In the genomic region with DNA sequence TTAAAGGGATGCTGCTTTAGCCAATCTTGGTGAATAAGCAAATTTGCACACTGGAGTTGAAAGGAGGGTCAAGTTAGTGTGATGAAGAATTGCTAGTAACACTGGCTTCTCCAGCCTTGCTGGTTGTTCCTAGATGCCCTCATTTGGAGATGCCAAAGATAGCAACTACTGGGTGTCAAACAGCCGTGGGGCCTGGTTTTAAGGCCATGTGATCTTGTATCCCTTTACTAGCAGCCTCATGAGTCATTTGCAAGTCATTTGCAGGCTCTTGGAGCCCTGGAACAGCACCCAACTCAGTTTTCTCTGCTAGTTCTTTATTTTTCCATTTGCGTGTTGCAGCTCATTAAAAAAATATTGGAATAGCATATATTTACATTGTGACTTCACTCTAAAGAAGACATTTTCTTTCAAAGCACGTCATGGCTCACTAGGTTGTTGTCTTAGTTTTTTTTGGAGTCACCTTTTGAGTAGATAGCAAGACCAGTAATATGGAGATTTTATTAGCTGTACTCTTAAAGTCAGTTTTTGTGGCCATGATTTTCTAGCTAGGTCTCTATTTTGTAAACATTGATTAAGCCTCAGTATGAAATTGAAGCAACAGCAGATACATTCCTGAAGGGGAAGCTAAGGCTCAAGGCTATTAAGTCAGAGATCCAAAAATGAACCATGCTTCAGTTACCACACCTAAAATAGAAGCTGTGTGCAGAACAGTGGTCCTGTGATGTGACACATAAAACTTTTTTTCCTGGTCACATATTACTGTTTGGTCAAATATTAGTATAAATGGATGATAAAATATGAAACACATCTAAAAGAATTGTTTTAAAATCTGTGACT, we compare ENCODE assay signal across 8 cellular contexts. TPM values are rescaled to one million over a fixed set of nuclear protein-coding genes. Genes with fewer than 3 reads are reported as not detected.
DNase-seq lines count a peak whose midpoint lies in the region; TF ChIP-seq lines count a peak whose summit lies in the region.

No MANE protein-coding gene starts in this region.

- WGBS in endodermal cell (ENCODE audit: insufficient coverage in 1 of 2, insufficient read length in 1 of 2), 2 experiments: 76 to 77% methylated on average over 2 to 3 of the region's 3 CpGs

- H3K36me3 Mint-ChIP-seq in endodermal cell (ENCODE audit: low read depth): peaks cover 2% of the 10 kb centered on the region
- peaks cover 8% of the 10 kb centered on the region for H3K36me3 Mint-ChIP-seq in activated naive CD4-positive, alpha-beta T cell treated with anti-CD3 and anti-CD28 coated beads, Interleukin-2, amount 10 ng/mL, durations not matched to agents 7 days and 5 days

- no peak for TF ChIP-seq POLR2A in NB4 (IDR thresholded peaks at IDR 0.05; ENCODE audit: extremely low read depth, insufficient read length)

- TF ChIP-seq CTCF in NB4 (IDR thresholded peaks at IDR 0.05; ENCODE audit: low read depth, low read length) (no peak), endodermal cell (conservative IDR thresholded peaks at IDR 0.05) (no peak), GM13976 (IDR thresholded peaks at IDR 0.05; ENCODE audit: borderline replicate concordance, control extremely low read depth, extremely low read depth, insufficient read depth, missing control alignments) (no peak)

- no peaks in the 10 kb centered on the region for H3K27me3 Mint-ChIP-seq in endodermal cell (ENCODE audit: insufficient read depth)
- no peaks in the 10 kb centered on the region for H3K27me3 Mint-ChIP-seq in activated naive CD4-positive, alpha-beta T cell treated with anti-CD3 and anti-CD28 coated beads, Interleukin-2, amount 10 ng/mL, durations not matched to agents 7 days and 5 days

- H3K4me1 Mint-ChIP-seq in endodermal cell: peaks cover 10% of the 10 kb centered on the region
- peaks cover 6% of the 10 kb centered on the region for H3K4me1 Mint-ChIP-seq in activated naive CD4-positive, alpha-beta T cell treated with anti-CD3 and anti-CD28 coated beads, Interleukin-2, amount 10 ng/mL, durations not matched to agents 7 days and 5 days

- CTCF ChIA-PET in activated naive CD4-positive, alpha-beta T cell treated with anti-CD3 and anti-CD28 coated beads, Interleukin-2, amount 10 ng/mL, durations not matched to agents 7 days and 5 days (lab: Charles Lee): interaction anchor here (1.8 kb wide), 1 partner anchor 414 kb away, joined by 4 read pairs; no protein-coding TSS in a partner anchor

- no peak overlapping the region for H3K27ac Mint-ChIP-seq in endodermal cell
- no peak overlapping the region for H3K27ac Mint-ChIP-seq in activated naive CD4-positive, alpha-beta T cell treated with anti-CD3 and anti-CD28 coated beads, Interleukin-2, amount 10 ng/mL, durations not matched to agents 7 days and 5 days

- no peak overlapping the region for H3K9ac ChIP-seq in endodermal cell (ENCODE audit: extremely low read depth, low read length, poor library complexity, severe bottlenecking)

- H3K9me3 Mint-ChIP-seq in endodermal cell: no peaks in the 10 kb centered on the region
- H3K9me3 Mint-ChIP-seq in activated naive CD4-positive, alpha-beta T cell treated with anti-CD3 and anti-CD28 coated beads, Interleukin-2, amount 10 ng/mL, durations not matched to agents 7 days and 5 days: no peaks in the 10 kb centered on the region

- H3K4me3 ChIP-seq in NB4 (ENCODE audit: low read depth, low read length) (no peak overlapping the region), endodermal cell (ENCODE audit: low read length) (no peak overlapping the region)

- H3K27me3 ChIP-seq in endodermal cell (ENCODE audit: control insufficient read depth, insufficient read depth, low read length, poor library complexity, severe bottlenecking): no peaks in the 10 kb centered on the region

- DNase-seq in AG08396 (ENCODE audit: low spot score) (peak; percentile 60), NB4 (ENCODE audit: low read depth) (peak; percentile 36), endodermal cell (peak; percentile 73), myocyte (ENCODE audit: low read depth) (peak; percentile 97), ecto neural progenitor cell (ENCODE audit: low spot score) (no peak), NCI-H2227 treated with DMSO at 0.1 percent for 48 hours (lab: John Stamatoyannopoulos, UW) (no peak), GM13976 (ENCODE audit: low spot score) (no peak)
- no peak for DNase-seq in activated naive CD4-positive, alpha-beta T cell treated with anti-CD3 and anti-CD28 coated beads, Interleukin-2, amount 10 ng/mL, durations not matched to agents 7 days and 5 days

- H3K4me3 Mint-ChIP-seq in endodermal cell: no peak overlapping the region
- no peak overlapping the region for H3K4me3 Mint-ChIP-seq in activated naive CD4-positive, alpha-beta T cell treated with anti-CD3 and anti-CD28 coated beads, Interleukin-2, amount 10 ng/mL, durations not matched to agents 7 days and 5 days

- H3K27ac ChIP-seq in endodermal cell (ENCODE audit: low read depth, low read length): no peak overlapping the region

- H3K36me3 ChIP-seq in endodermal cell (ENCODE audit: control insufficient read depth, insufficient read depth, low read length): peaks cover 6% of the 10 kb centered on the region

- no peaks in the 10 kb centered on the region for H3K4me1 ChIP-seq in endodermal cell (ENCODE audit: control insufficient read depth, insufficient read depth, low read length)

- in situ Hi-C loops in GM13976 (cut with MboI; ENCODE audit: low sequenced_read_pairs, unreplicated experiment): loop anchor here (25.0 kb wide), 1 partner anchor 720 kb away; no protein-coding TSS in a partner anchor

- no peaks in the 10 kb centered on the region for H3K9me3 ChIP-seq in endodermal cell (ENCODE audit: control insufficient read depth, low read length)

RNA-seq across cellular contexts. Expression of a gene that starts 1.3 kb away (rescaled TPM):
- total RNA-seq in endodermal cell: 1 to 10 TPM; 1.1 to 4.2 TPM
- 1.9 TPM for polyA plus RNA-seq in endodermal cell (2013, experiment 1 of 2)
- 0.99 TPM for polyA plus RNA-seq in endodermal cell (2013, experiment 2 of 2)
- 0.26 and 1.4 TPM in 2 replicates for total RNA-seq in myocyte
- polyA plus RNA-seq in myocyte (2012): 0.91 TPM

RNA-seq across cellular contexts. Expression of a gene that starts 31.8 kb away (rescaled TPM):
- total RNA-seq in endodermal cell: 10 to 100 TPM; 54.3 to 57.6 TPM
- 56.9 TPM for polyA plus RNA-seq in endodermal cell (2013, experiment 1 of 2)
- 47.7 TPM for polyA plus RNA-seq in endodermal cell (2013, experiment 2 of 2)
- 64.9 and 90.7 TPM in 2 replicates for total RNA-seq in myocyte
- 56.8 TPM for polyA plus RNA-seq in myocyte (2012)

Comparison
In these comparisons a context has a peak if more than half of its experiments do, and no peak if none do; other contexts are left out.
1. DNase-seq: peak in AG08396 (single experiment), NB4 (single experiment), endodermal cell (single experiment) and myocyte (single experiment); none in ecto neural progenitor cell (single experiment), NCI-H2227 treated with DMSO at 0.1 percent for 48 hours (single experiment), GM13976 (single experiment) and activated naive CD4-positive, alpha-beta T cell treated with anti-CD3 and anti-CD28 coated beads, Interleukin-2, amount 10 ng/mL, durations not matched to agents 7 days and 5 days (single experiment).